Comparison of ENCODE assay signal across 7 cellular contexts in genomic region chr11:85664561-85665481, GRCh38. TPM values are rescaled to one million over a fixed set of nuclear protein-coding genes. Genes with fewer than 3 reads are reported as not detected.
DNase-seq lines count a peak whose midpoint lies in the region; ATAC-seq and TF ChIP-seq lines count a peak whose summit lies in the region.

TSS of gene CREBZF (minus strand) at chr11:85665129. CDS start at chr11:85664875, 254 bp downstream.

- 2% methylated on average over 60 of the region's 70 CpGs for WGBS in hepatocyte (ENCODE audit: low lambda C conversion rate, missing lambda C conversion rate)

- no peaks in the 10 kb centered on the region for H3K9me2 ChIP-seq in hepatocyte (replicated peaks; ENCODE audit: insufficient read depth)

- H3K36me3 ChIP-seq in hepatocyte (replicated peaks; ENCODE audit: insufficient read depth, low read depth), result no peaks in the 10 kb centered on the region

- peak; percentile 92 to 96 for DNase-seq in NCI-H2081 (lab: John Stamatoyannopoulos, UW)
- DNase-seq in T1000 (lab: John Stamatoyannopoulos, UW), result peak; percentile 81
- DNase-seq in astrocyte of the hippocampus (ENCODE audit: low read depth, low spot score), result peak; percentile 98
- peak; percentile 97 for DNase-seq in hepatocyte (ENCODE audit: low spot score)
- peak; percentile 98 for DNase-seq in retina

- H3K4me2 ChIP-seq in hepatocyte, result peak within 1 kb of the TSS; percentile 91

- no peaks in the 10 kb centered on the region for H3K9me3 ChIP-seq in hepatocyte (ENCODE audit: low read depth)

- peak within 1 kb of the TSS; percentile 99 for H3K27ac ChIP-seq in hepatocyte

- peaks cover 46% of the 10 kb centered on the region for H3K79me2 ChIP-seq in hepatocyte

- peak; percentile 73 for ATAC-seq in GM18508 (IDR thresholded peaks at IDR 0.05; ENCODE audit: insufficient read depth, unreplicated experiment)
- ATAC-seq in HG03025 (IDR thresholded peaks at IDR 0.05; ENCODE audit: low FRiP score, unreplicated experiment), result peak; percentile 87

- peaks cover 13% of the 10 kb centered on the region for H3K4me1 ChIP-seq in hepatocyte (ENCODE audit: insufficient read depth)

- TF ChIP-seq CTCF in hepatocyte (IDR thresholded peaks at IDR 0.05; ENCODE audit: poor library complexity), result no peak

- no peaks in the 10 kb centered on the region for H3K27me3 ChIP-seq in hepatocyte

- peaks cover 46% of the 10 kb centered on the region for H4K20me1 ChIP-seq in hepatocyte (ENCODE audit: insufficient read depth, poor library complexity, severe bottlenecking)

- H3K4me3 ChIP-seq in hepatocyte, result peak within 1 kb of the TSS; percentile 95

- peak within 1 kb of the TSS; percentile 58 for H2AFZ ChIP-seq in hepatocyte

RNA-seq across cellular contexts. Expression of gene CREBZF, which starts in this region (rescaled TPM):
- total RNA-seq in hepatocyte, result 49.4 and 69.7 TPM in 2 replicates
- 46.0 and 68.1 TPM in 2 replicates for polyA plus RNA-seq in hepatocyte

Comparison
In these comparisons a context has a peak if more than half of its experiments do, and no peak if none do; other contexts are left out.
1. Peak in every context shown above with its lines: DNase-seq, ATAC-seq, H3K4me3 ChIP-seq and H3K27ac ChIP-seq.